Comparison of ENCODE assay signal across 12 cellular contexts in genomic region chr13:107809125-107809524, GRCh38.
A peak's percentile ranks its signal among the peaks of the same experiment; 100 is the strongest.
DNase-seq lines count a peak whose midpoint lies in the region; ATAC-seq and TF ChIP-seq lines count a peak whose summit lies in the region.
"Had no signal": no experiment of that assay in that cellular context is flagged by ENCODE, and none has a peak within 500 bp of the region (broad histone marks: within the 10 kb centered on the region; RNA-seq: fewer than 3 reads in every experiment).

No MANE protein-coding gene starts in this region.

- no peaks in the 10 kb centered on the region for H3K9me3 Mint-ChIP-seq in activated CD8-positive, alpha-beta memory T cell treated with anti-CD3 and anti-CD28 coated beads, Interleukin-2, amount 10 ng/mL, durations not matched to agents 7 days and 5 days (ENCODE audit: low read depth)
- H3K9me3 Mint-ChIP-seq: CD8-positive, alpha-beta T cell had no signal

- no peak overlapping the region for H2AK5ac ChIP-seq in mesenchymal stem cell (ENCODE audit: low read length, severe bottlenecking)

- no peak overlapping the region for H3K14ac ChIP-seq in mesenchymal stem cell (ENCODE audit: low read length in 2 of 2)

- no peak overlapping the region for H2AFZ ChIP-seq in mesenchymal stem cell (ENCODE audit: low read depth, low read length)

- no peak overlapping the region for H3K4me3 Mint-ChIP-seq in activated CD8-positive, alpha-beta memory T cell treated with anti-CD3 and anti-CD28 coated beads, Interleukin-2, amount 10 ng/mL, durations not matched to agents 7 days and 5 days
- H3K4me3 Mint-ChIP-seq: B cell; CD8-positive, alpha-beta T cell had no signal

- H3K9me3 ChIP-seq in adipocyte (ENCODE audit: control insufficient read depth, low read length) (no peaks in the 10 kb centered on the region), mesenchymal stem cell (ENCODE audit: control insufficient read depth, low read length) (peaks cover 3% of the 10 kb centered on the region)
- H3K9me3 ChIP-seq: BLaER1 treated with 17β-estradiol and CSF1 and Interleukin-3, amounts not matched to agents 10 nM and 100 nM had no signal

- no peak overlapping the region for H3K9ac ChIP-seq in adipocyte (ENCODE audit: low read length)
- H3K9ac ChIP-seq in mesenchymal stem cell (ENCODE audit: low read length), result no peak overlapping the region
- H3K9ac ChIP-seq: BLaER1 treated with 17β-estradiol and CSF1 and Interleukin-3, amounts not matched to agents 10 nM and 100 nM had no signal

- H3K36me3 Mint-ChIP-seq in activated CD8-positive, alpha-beta memory T cell treated with anti-CD3 and anti-CD28 coated beads, Interleukin-2, amount 10 ng/mL, durations not matched to agents 7 days and 5 days, result no peaks in the 10 kb centered on the region
- H3K36me3 Mint-ChIP-seq: CD8-positive, alpha-beta T cell had no signal

- peak; percentile 78 for DNase-seq in HCEC 1CT
- DNase-seq in adipocyte (ENCODE audit: low read depth), result peak; percentile 18
- peak; percentile 2 for DNase-seq in fibroblast of mammary gland (ENCODE audit: low read depth)
- DNase-seq in mesenchymal stem cell, result peak; percentile 41
- DNase-seq in activated CD8-positive, alpha-beta memory T cell treated with anti-CD3 and anti-CD28 coated beads, Interleukin-2, amount 10 ng/mL, durations not matched to agents 7 days and 5 days, result no peak
- DNase-seq in RPMI8226, result no peak
- DNase-seq: CD8-positive, alpha-beta T cell; DMS 273 treated with DMSO at 0.1 percent for 48 hours; H7 had no signal

- no peaks in the 10 kb centered on the region for H3K4me1 Mint-ChIP-seq in activated CD8-positive, alpha-beta memory T cell treated with anti-CD3 and anti-CD28 coated beads, Interleukin-2, amount 10 ng/mL, durations not matched to agents 7 days and 5 days
- H3K4me1 Mint-ChIP-seq: B cell had no signal

- TF ChIP-seq CTCF in fibroblast of mammary gland (conservative IDR thresholded peaks at IDR 0.05; ENCODE audit: control insufficient read depth, insufficient read depth, low read depth, low read length), result no peak

- WGBS in mesenchymal stem cell, result 82% methylated on average over 3 of the region's 3 CpGs

- no peaks in the 10 kb centered on the region for H3K36me3 ChIP-seq in adipocyte (ENCODE audit: control insufficient read depth, insufficient read depth, low read length, severe bottlenecking)
- H3K36me3 ChIP-seq in mesenchymal stem cell (ENCODE audit: control insufficient read depth in 1 of 2, insufficient read depth in 2 of 2, low read depth in 1 of 2, low read length in 2 of 2), result no peaks in the 10 kb centered on the region
- H3K36me3 ChIP-seq: BLaER1 treated with 17β-estradiol and CSF1 and Interleukin-3, amounts not matched to agents 10 nM and 100 nM had no signal

- H3K4me3 ChIP-seq in adipocyte (ENCODE audit: low read length) (no peak overlapping the region), fibroblast of mammary gland (ENCODE audit: control insufficient read depth, low read depth, low read length) (no peak overlapping the region), mesenchymal stem cell (ENCODE audit: insufficient read depth in 1 of 2, low read depth in 1 of 2, low read length in 2 of 2) (no peak overlapping the region)
- H3K4me3 ChIP-seq: BLaER1 treated with 17β-estradiol and CSF1 and Interleukin-3, amounts not matched to agents 10 nM and 100 nM had no signal

- no peak overlapping the region for H3K18ac ChIP-seq in mesenchymal stem cell (ENCODE audit: low read depth in 1 of 2, low read length in 2 of 2)

- H3K4ac ChIP-seq in mesenchymal stem cell (ENCODE audit: low read depth in 1 of 2, low read length in 2 of 2), result no peak overlapping the region

- H4K8ac ChIP-seq in mesenchymal stem cell (ENCODE audit: low read length), result no peak overlapping the region

- no peaks in the 10 kb centered on the region for H3K27me3 ChIP-seq in adipocyte (replicated peaks; ENCODE audit: control insufficient read depth, insufficient read depth, low read length)
- H3K27me3 ChIP-seq in mesenchymal stem cell (ENCODE audit: control insufficient read depth in 1 of 2, insufficient read depth in 1 of 2, low read length in 2 of 2), result no peaks in the 10 kb centered on the region
- H3K27me3 ChIP-seq: BLaER1 treated with 17β-estradiol and CSF1 and Interleukin-3, amounts not matched to agents 10 nM and 100 nM had no signal

- H3K79me1 ChIP-seq in mesenchymal stem cell (replicated peaks; ENCODE audit: low read length, poor library complexity, severe bottlenecking), result peaks cover 13% of the 10 kb centered on the region

- H2BK5ac ChIP-seq in mesenchymal stem cell (ENCODE audit: low read depth, low read length, poor library complexity, severe bottlenecking), result no peak overlapping the region

- no peak overlapping the region for H2BK120ac ChIP-seq in mesenchymal stem cell (ENCODE audit: low read depth, low read length)

- no peak overlapping the region for H3K23ac ChIP-seq in mesenchymal stem cell (ENCODE audit: low read length in 2 of 2)

- CTCF ChIA-PET in activated CD8-positive, alpha-beta memory T cell treated with anti-CD3 and anti-CD28 coated beads, Interleukin-2, amount 10 ng/mL, durations not matched to agents 7 days and 5 days (lab: Charles Lee), result no interaction called here

- no peaks in the 10 kb centered on the region for H3K4me1 ChIP-seq in adipocyte (ENCODE audit: control insufficient read depth, insufficient read depth, low read length)
- H3K4me1 ChIP-seq in mesenchymal stem cell (ENCODE audit: control insufficient read depth, insufficient read depth, low read depth, low read length), result peaks cover 3% of the 10 kb centered on the region

- H3K27me3 Mint-ChIP-seq in activated CD8-positive, alpha-beta memory T cell treated with anti-CD3 and anti-CD28 coated beads, Interleukin-2, amount 10 ng/mL, durations not matched to agents 7 days and 5 days, result no peaks in the 10 kb centered on the region
- H3K27me3 Mint-ChIP-seq: B cell had no signal

- no peak overlapping the region for H3K27ac ChIP-seq in mesenchymal stem cell (ENCODE audit: low read length, poor library complexity, severe bottlenecking)
- H3K27ac ChIP-seq: BLaER1 treated with 17β-estradiol and CSF1 and Interleukin-3, amounts not matched to agents 10 nM and 100 nM had no signal

- no peak overlapping the region for H2BK15ac ChIP-seq in mesenchymal stem cell (ENCODE audit: low read depth, poor library complexity, severe bottlenecking)

- H4K91ac ChIP-seq in mesenchymal stem cell (ENCODE audit: low read length), result no peak overlapping the region

- no peak overlapping the region for H3K27ac Mint-ChIP-seq in activated CD8-positive, alpha-beta memory T cell treated with anti-CD3 and anti-CD28 coated beads, Interleukin-2, amount 10 ng/mL, durations not matched to agents 7 days and 5 days
- H3K27ac Mint-ChIP-seq: B cell; CD8-positive, alpha-beta T cell had no signal

- no peak for ATAC-seq in HG02884 (IDR thresholded peaks at IDR 0.05; ENCODE audit: unreplicated experiment)
- no peak for ATAC-seq in activated CD8-positive, alpha-beta memory T cell treated with anti-CD3 and anti-CD28 coated beads, Interleukin-2, amount 10 ng/mL, durations not matched to agents 7 days and 5 days
- ATAC-seq: CD8-positive, alpha-beta T cell had no signal

- H2BK12ac ChIP-seq in mesenchymal stem cell (ENCODE audit: low read length in 2 of 2), result no peak overlapping the region

- no peak overlapping the region for H3K4me2 ChIP-seq in mesenchymal stem cell (ENCODE audit: low read length, poor library complexity, severe bottlenecking)
- H3K4me2 ChIP-seq: BLaER1 treated with 17β-estradiol and CSF1 and Interleukin-3, amounts not matched to agents 10 nM and 100 nM had no signal

Comparison
In these comparisons a context has a peak if more than half of its experiments do, and no peak if none do; other contexts are left out.
1. DNase-seq: peak in HCEC 1CT (single experiment), adipocyte (single experiment), fibroblast of mammary gland (single experiment) and mesenchymal stem cell (single experiment); none in activated CD8-positive, alpha-beta memory T cell treated with anti-CD3 and anti-CD28 coated beads, Interleukin-2, amount 10 ng/mL, durations not matched to agents 7 days and 5 days (single experiment) and RPMI8226 (single experiment).